Comparison of ENCODE assay signal across 18 cellular contexts in genomic region chr18:79578396-79579260, GRCh38.
DNase-seq lines count a peak whose midpoint lies in the region; ATAC-seq and TF ChIP-seq lines count a peak whose summit lies in the region.
"Had no signal": no experiment of that assay in that cellular context is flagged by ENCODE, and none has a peak within 500 bp of the region (broad histone marks: within the 10 kb centered on the region; RNA-seq: fewer than 3 reads in every experiment).

No MANE protein-coding gene starts in this region.

- no peak overlapping the region for H2BK120ac ChIP-seq in trophoblast cell (ENCODE audit: insufficient read depth, low read length, poor library complexity)

- H3K27me3 ChIP-seq in GM23338 (ENCODE audit: insufficient read depth) (no peaks in the 10 kb centered on the region), trophoblast cell (ENCODE audit: insufficient read depth, low read length) (no peaks in the 10 kb centered on the region), vagina (no peaks in the 10 kb centered on the region), foreskin keratinocyte (no peaks in the 10 kb centered on the region)
- H3K27me3 ChIP-seq: tibial nerve had no signal

- H3K79me1 ChIP-seq in trophoblast cell (ENCODE audit: low read length), result no peaks in the 10 kb centered on the region

- no peaks in the 10 kb centered on the region for H3K4me1 ChIP-seq in GM23338 (ENCODE audit: insufficient read depth)
- H3K4me1 ChIP-seq in trophoblast cell (ENCODE audit: control insufficient read depth in 1 of 2, insufficient read depth in 2 of 2, low read length in 2 of 2), result no peaks in the 10 kb centered on the region
- peaks cover 33% of the 10 kb centered on the region for H3K4me1 ChIP-seq in vagina
- no peaks in the 10 kb centered on the region for H3K4me1 ChIP-seq in foreskin keratinocyte

- H2AFZ ChIP-seq in GM23338 (0 out of 2 replicates have a peak overlapping the region, but pooled peaks have one; percentile 38), trophoblast cell (ENCODE audit: insufficient read depth, low read length, poor library complexity) (no peak overlapping the region)

- H3K14ac ChIP-seq in trophoblast cell (ENCODE audit: low read length), result no peak overlapping the region

- H4K91ac ChIP-seq in trophoblast cell (ENCODE audit: low read depth, low read length), result no peak overlapping the region

- no peak for TF ChIP-seq CTCF in activated CD8-positive, alpha-beta T cell treated with anti-CD3 and anti-CD28 coated beads for 36 hours (IDR thresholded peaks at IDR 0.05)
- TF ChIP-seq CTCF in GM23338 (conservative IDR thresholded peaks at IDR 0.05; ENCODE audit: low read depth in 2 of 2) (no peak), vagina (IDR thresholded peaks at IDR 0.05) (no peak), foreskin keratinocyte (conservative IDR thresholded peaks at IDR 0.05) (no peak)

- TF ChIP-seq POLR2A in vagina (IDR thresholded peaks at IDR 0.05), result no peak

- POLR2A ChIA-PET in activated CD8-positive, alpha-beta T cell treated with anti-CD3 and anti-CD28 coated beads, Interleukin-2, amount 10 ng/mL, durations not matched to agents 7 days and 5 days (lab: Charles Lee), result no interaction called here
- POLR2A ChIA-PET in activated CD8-positive, alpha-beta T cell treated with anti-CD3 and anti-CD28 coated beads for 36 hours (lab: Charles Lee), result no interaction called here

- no peaks in the 10 kb centered on the region for H4K20me1 ChIP-seq in GM23338 (replicated peaks; ENCODE audit: insufficient read depth)

- H3K4ac ChIP-seq in trophoblast cell (ENCODE audit: low read depth, low read length), result no peak overlapping the region

- no peak for ATAC-seq in activated CD8-positive, alpha-beta T cell treated with anti-CD3 and anti-CD28 coated beads, Interleukin-2, amount 10 ng/mL, durations not matched to agents 7 days and 5 days
- no peak for ATAC-seq in activated CD8-positive, alpha-beta T cell treated with anti-CD3 and anti-CD28 coated beads for 36 hours
- ATAC-seq in GM23338 (no peak), foreskin keratinocyte (no peak)
- ATAC-seq: stimulated activated naive B cell treated with anti-CD40 and anti-IgM and Interleukin-4, amounts not matched to agents 10 μg/mL and 1 μg/mL and 100 μg/mL, for 72 hours had no signal

- H3K4me3 ChIP-seq in GM23338 (no peak overlapping the region), trophoblast cell (ENCODE audit: low read depth, low read length) (peak overlapping the region; percentile 11), vagina (no peak overlapping the region)
- H3K4me3 ChIP-seq: tibial nerve had no signal

- H3K4me3 Mint-ChIP-seq in activated CD8-positive, alpha-beta T cell treated with anti-CD3 and anti-CD28 coated beads, Interleukin-2, amount 10 ng/mL, durations not matched to agents 7 days and 5 days, result no peak overlapping the region
- H3K4me3 Mint-ChIP-seq in activated CD8-positive, alpha-beta T cell treated with anti-CD3 and anti-CD28 coated beads for 36 hours, result no peak overlapping the region
- no peak overlapping the region for H3K4me3 Mint-ChIP-seq in GM23338
- H3K4me3 Mint-ChIP-seq: activated CD4-positive, alpha-beta T cell treated with anti-CD3 and anti-CD28 coated beads, Interleukin-2, amount 10 ng/mL, durations not matched to agents 7 days and 5 days; mesothelial cell of epicardium; neural crest cell; stimulated activated naive B cell treated with anti-CD40 and anti-IgM and Interleukin-4, amounts not matched to agents 10 μg/mL and 1 μg/mL and 100 μg/mL, for 72 hours had no signal

- no peak overlapping the region for H3K23ac ChIP-seq in trophoblast cell (ENCODE audit: low read length)

- H3K27ac ChIP-seq in GM23338 (ENCODE audit: low read depth) (no peak overlapping the region), trophoblast cell (ENCODE audit: low read depth, low read length) (no peak overlapping the region), vagina (no peak overlapping the region), foreskin keratinocyte (no peak overlapping the region)
- H3K27ac ChIP-seq: C4-2B, tibial nerve had no signal

- H3K9me3 ChIP-seq in trophoblast cell (ENCODE audit: insufficient read depth, low read depth, low read length), result peaks cover 21% of the 10 kb centered on the region
- no peaks in the 10 kb centered on the region for H3K9me3 ChIP-seq in vagina

- H3K79me2 ChIP-seq in GM23338 (replicated peaks; ENCODE audit: insufficient read depth) (no peaks in the 10 kb centered on the region), trophoblast cell (ENCODE audit: control insufficient read depth, insufficient read depth, low read length, poor library complexity) (no peaks in the 10 kb centered on the region)

- H3K9me3 Mint-ChIP-seq in activated CD8-positive, alpha-beta T cell treated with anti-CD3 and anti-CD28 coated beads, Interleukin-2, amount 10 ng/mL, durations not matched to agents 7 days and 5 days (ENCODE audit: insufficient read depth), result peaks cover under 1% of the 10 kb centered on the region
- H3K9me3 Mint-ChIP-seq in activated CD8-positive, alpha-beta T cell treated with anti-CD3 and anti-CD28 coated beads for 36 hours, result no peaks in the 10 kb centered on the region
- no peaks in the 10 kb centered on the region; the same call in 2 of the 3 replicates for H3K9me3 Mint-ChIP-seq in GM23338
- H3K9me3 Mint-ChIP-seq: neural crest cell had no signal

- no peak overlapping the region for H4K8ac ChIP-seq in trophoblast cell (ENCODE audit: low read depth, low read length)

- no peaks in the 10 kb centered on the region for H3K9me2 ChIP-seq in GM23338 (ENCODE audit: insufficient read depth)

- no peak overlapping the region for H3K9ac ChIP-seq in trophoblast cell (ENCODE audit: low read length)

- no peak overlapping the region for H2BK12ac ChIP-seq in trophoblast cell (ENCODE audit: low read length)

- DNase-seq in activated CD8-positive, alpha-beta T cell treated with anti-CD3 and anti-CD28 coated beads, Interleukin-2, amount 10 ng/mL, durations not matched to agents 7 days and 5 days, result no peak
- DNase-seq in activated CD8-positive, alpha-beta T cell treated with anti-CD3 and anti-CD28 coated beads for 36 hours, result no peak
- DNase-seq in GM23338 (ENCODE audit: low spot score) (no peak), globus pallidus (ENCODE audit: low spot score) (peak; percentile 5), trophoblast cell (no peak), vagina (ENCODE audit: extremely low spot score in 2 of 2) (no peak), foreskin keratinocyte (no peak), SIG-M5 treated with dmso at 0.1 percent for 504 hours (lab: John Stamatoyannopoulos, UW; ENCODE audit: unreplicated experiment) (no peak)
- DNase-seq: activated CD4-positive, alpha-beta T cell treated with anti-CD3 and anti-CD28 coated beads, Interleukin-2, amount 10 ng/mL, durations not matched to agents 7 days and 5 days; central memory CD4-positive, alpha-beta T cell; DMS53; effector CD4-positive, alpha-beta T cell; NCI-H1417; stimulated activated naive B cell treated with anti-CD40 and anti-IgM and Interleukin-4, amounts not matched to agents 10 μg/mL and 1 μg/mL and 100 μg/mL, for 72 hours had no signal

- intact Hi-C loops in activated CD8-positive, alpha-beta T cell treated with anti-CD3 and anti-CD28 coated beads for 36 hours (cut with micrococcal nuclease), result no loop called here
- intact Hi-C loops in vagina (cut with DNase I), result no loop called here

- H3K18ac ChIP-seq in trophoblast cell (ENCODE audit: low read length), result no peak overlapping the region

- CTCF ChIA-PET in activated CD8-positive, alpha-beta T cell treated with anti-CD3 and anti-CD28 coated beads, Interleukin-2, amount 10 ng/mL, durations not matched to agents 7 days and 5 days (lab: Charles Lee), result no interaction called here
- CTCF ChIA-PET in activated CD8-positive, alpha-beta T cell treated with anti-CD3 and anti-CD28 coated beads for 36 hours (lab: Charles Lee), result no interaction called here

- peaks cover 2% of the 10 kb centered on the region for H3K36me3 Mint-ChIP-seq in activated CD8-positive, alpha-beta T cell treated with anti-CD3 and anti-CD28 coated beads, Interleukin-2, amount 10 ng/mL, durations not matched to agents 7 days and 5 days (ENCODE audit: low read depth)
- H3K36me3 Mint-ChIP-seq in activated CD8-positive, alpha-beta T cell treated with anti-CD3 and anti-CD28 coated beads for 36 hours (ENCODE audit: low read depth), result no peaks in the 10 kb centered on the region
- no peaks in the 10 kb centered on the region for H3K36me3 Mint-ChIP-seq in GM23338 (ENCODE audit: low read depth)
- H3K36me3 Mint-ChIP-seq: mesothelial cell of epicardium; stimulated activated naive B cell treated with anti-CD40 and anti-IgM and Interleukin-4, amounts not matched to agents 10 μg/mL and 1 μg/mL and 100 μg/mL, for 72 hours had no signal

- peaks cover 12% of the 10 kb centered on the region for H3F3A ChIP-seq in GM23338 (replicated peaks; ENCODE audit: low read depth)

- H3K36me3 ChIP-seq in GM23338 (ENCODE audit: insufficient read depth) (no peaks in the 10 kb centered on the region), trophoblast cell (ENCODE audit: control insufficient read depth in 1 of 2, insufficient read depth in 2 of 2, low read length in 2 of 2) (no peaks in the 10 kb centered on the region), vagina (no peaks in the 10 kb centered on the region)
- H3K36me3 ChIP-seq: tibial nerve had no signal

- H2AK5ac ChIP-seq in trophoblast cell (ENCODE audit: low read length), result no peak overlapping the region

- H3K4me1 Mint-ChIP-seq in activated CD8-positive, alpha-beta T cell treated with anti-CD3 and anti-CD28 coated beads, Interleukin-2, amount 10 ng/mL, durations not matched to agents 7 days and 5 days (ENCODE audit: low read depth), result peaks cover 26% of the 10 kb centered on the region
- H3K4me1 Mint-ChIP-seq in activated CD8-positive, alpha-beta T cell treated with anti-CD3 and anti-CD28 coated beads for 36 hours (ENCODE audit: low read depth), result peaks cover 15% of the 10 kb centered on the region
- H3K4me1 Mint-ChIP-seq in GM23338, result no peaks in the 10 kb centered on the region
- H3K4me1 Mint-ChIP-seq: neural crest cell had no signal

- H4K12ac ChIP-seq in trophoblast cell (ENCODE audit: low read depth, low read length), result no peak overlapping the region

- no peaks in the 10 kb centered on the region for H3K27me3 Mint-ChIP-seq in activated CD8-positive, alpha-beta T cell treated with anti-CD3 and anti-CD28 coated beads, Interleukin-2, amount 10 ng/mL, durations not matched to agents 7 days and 5 days (ENCODE audit: low read depth)
- H3K27me3 Mint-ChIP-seq in activated CD8-positive, alpha-beta T cell treated with anti-CD3 and anti-CD28 coated beads for 36 hours, result no peaks in the 10 kb centered on the region
- H3K27me3 Mint-ChIP-seq in GM23338 (ENCODE audit: insufficient read depth, low read depth, poor library complexity), result peaks cover 6% of the 10 kb centered on the region
- H3K27me3 Mint-ChIP-seq: activated CD4-positive, alpha-beta T cell treated with anti-CD3 and anti-CD28 coated beads, Interleukin-2, amount 10 ng/mL, durations not matched to agents 7 days and 5 days; stimulated activated naive B cell treated with anti-CD40 and anti-IgM and Interleukin-4, amounts not matched to agents 10 μg/mL and 1 μg/mL and 100 μg/mL, for 72 hours had no signal

- no CpG with 5 or more reads among the region's 27 CpGs for WGBS in trophoblast cell (ENCODE audit: extremely low coverage, insufficient coverage, insufficient read length)

- H2BK5ac ChIP-seq in trophoblast cell (ENCODE audit: low read depth, low read length, poor library complexity), result no peak overlapping the region

- peak overlapping the region; percentile 30 for H3K27ac Mint-ChIP-seq in activated CD8-positive, alpha-beta T cell treated with anti-CD3 and anti-CD28 coated beads, Interleukin-2, amount 10 ng/mL, durations not matched to agents 7 days and 5 days
- H3K27ac Mint-ChIP-seq in activated CD8-positive, alpha-beta T cell treated with anti-CD3 and anti-CD28 coated beads for 36 hours, result no peak overlapping the region
- no peak overlapping the region for H3K27ac Mint-ChIP-seq in GM23338
- H3K27ac Mint-ChIP-seq: activated CD4-positive, alpha-beta T cell treated with anti-CD3 and anti-CD28 coated beads, Interleukin-2, amount 10 ng/mL, durations not matched to agents 7 days and 5 days; mesothelial cell of epicardium; stimulated activated naive B cell treated with anti-CD40 and anti-IgM and Interleukin-4, amounts not matched to agents 10 μg/mL and 1 μg/mL and 100 μg/mL, for 72 hours had no signal

- H3K4me2 ChIP-seq in GM23338 (no peak overlapping the region), trophoblast cell (ENCODE audit: low read length) (no peak overlapping the region)
